16 cellular contexts compared by ENCODE assay signal in the genomic region with DNA sequence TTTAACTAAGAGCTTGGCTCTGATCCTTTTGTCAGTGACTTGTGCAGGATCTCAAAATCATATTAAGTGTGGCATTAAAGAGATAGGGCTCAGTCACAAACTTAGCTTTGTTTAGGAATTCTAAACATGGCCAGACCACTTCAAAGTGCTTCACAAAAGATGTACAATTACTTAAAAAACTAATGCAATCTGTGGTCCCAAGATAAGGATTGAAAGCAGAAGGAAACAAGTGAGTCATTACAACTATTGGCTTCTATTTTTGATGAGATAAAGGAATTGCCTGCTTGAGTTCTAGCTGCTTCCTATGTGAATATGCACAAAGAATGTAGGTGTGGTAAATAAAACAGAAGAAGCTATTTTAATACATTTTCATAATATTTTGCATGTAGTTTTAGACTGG. TPM values are rescaled to one million over a fixed set of nuclear protein-coding genes. Genes with fewer than 3 reads are reported as not detected.
DNase-seq lines count a peak whose midpoint lies in the region; ATAC-seq, FAIRE-seq and TF ChIP-seq lines count a peak whose summit lies in the region.
"Had no signal": no experiment of that assay in that cellular context is flagged by ENCODE, and none has a peak within 500 bp of the region (broad histone marks: within the 10 kb centered on the region; RNA-seq: fewer than 3 reads in every experiment).

No MANE protein-coding gene starts in this region.

- H3K4me1 Mint-ChIP-seq in activated T-helper 17 cell treated with anti-CD3 and anti-CD28 coated beads, Interleukin-2, amount 50 U/mL, for 72 hours: peaks cover 3% of the 10 kb centered on the region

- dilution Hi-C loops in endothelial cell of umbilical vein (cut with MboI; ENCODE audit: extremely low pct_ligation_motif_present, low sequenced_read_pairs): no loop called here

- H4K20me1 ChIP-seq in endothelial cell of umbilical vein (replicated peaks; ENCODE audit: control insufficient read depth, extremely low read depth, insufficient read depth, low read length): no peaks in the 10 kb centered on the region

- H3K36me3 Mint-ChIP-seq in activated T-helper 17 cell treated with anti-CD3 and anti-CD28 coated beads, Interleukin-2, amount 50 U/mL, for 72 hours (ENCODE audit: low read depth): peaks cover 10% of the 10 kb centered on the region

- H3K27ac ChIP-seq in endothelial cell of umbilical vein (ENCODE audit: insufficient read depth, low read depth, low read length): peak overlapping the region; percentile 87
- H3K27ac ChIP-seq: thyroid gland had no signal

- CTCF ChIA-PET in endothelial cell of umbilical vein (lab: Charles Lee) (interaction anchor here (0.8 to 2.5 kb wide), 25 partner anchors 11 to 281 kb away, joined by 3 to 16 read pairs (median 4); no protein-coding TSS in a partner anchor), HEK293T (lab: Yijun Ruan, JAX) (no interaction called here)

- H3K4me3 ChIP-seq in endothelial cell of umbilical vein (replicated peaks in 1 of 3; ENCODE audit: insufficient read depth in 1 of 3, low read depth in 1 of 3, low read length in 3 of 3): no peak overlapping the region
- H3K4me3 ChIP-seq: thyroid gland had no signal

- TF ChIP-seq CTCF in endothelial cell of umbilical vein (IDR thresholded peaks at IDR 0.05; ENCODE audit: extremely low read depth in 1 of 2, insufficient read depth in 1 of 2, low read depth in 1 of 2, low read length in 2 of 2): no peak

- no peak for ATAC-seq in activated T-helper 17 cell treated with anti-CD3 and anti-CD28 coated beads, Interleukin-2, amount 50 U/mL, for 72 hours (replicated peaks)

- POLR2A ChIA-PET in endothelial cell of umbilical vein (lab: Charles Lee) (interaction anchor here (1.2 to 1.3 kb wide), 3 partner anchors 44 to 78 kb away, joined by 3 to 6 read pairs (median 6); partner anchors contain the start of gene SLC12A2), HEK293T (lab: Yijun Ruan, JAX) (interaction anchor here (0.6 kb wide), 1 partner anchor 1014 kb away, joined by 3 read pairs; no protein-coding TSS in a partner anchor)

- peak overlapping the region; percentile 65 for H3K4me2 ChIP-seq in endothelial cell of umbilical vein (ENCODE audit: insufficient read depth, low read length)

- H3K9me3 Mint-ChIP-seq in activated T-helper 17 cell treated with anti-CD3 and anti-CD28 coated beads, Interleukin-2, amount 50 U/mL, for 72 hours: no peaks in the 10 kb centered on the region

- H3K27ac Mint-ChIP-seq in activated T-helper 17 cell treated with anti-CD3 and anti-CD28 coated beads, Interleukin-2, amount 50 U/mL, for 72 hours: no peak overlapping the region

- TF ChIP-seq POLR2A in H54 (IDR thresholded peaks at IDR 0.05; ENCODE audit: low read depth, low read length): no peak
- TF ChIP-seq POLR2A in endothelial cell of umbilical vein (IDR thresholded peaks at IDR 0.05; ENCODE audit: low read depth, low read length): peak; percentile 83

- no peaks in the 10 kb centered on the region for H3K9me3 ChIP-seq in endothelial cell of umbilical vein (replicated peaks; ENCODE audit: control insufficient read depth, insufficient read depth, low read length)
- H3K9me3 ChIP-seq: thyroid gland had no signal

- intact Hi-C loops in endothelial cell of umbilical vein (cut with micrococcal nuclease): loop anchor here (1.0 to 5.0 kb wide), 10 partner anchors 45 to 226 kb away; partner anchors contain the start of gene SLC12A2

- FAIRE-seq in H54 (lab: Jason Lieb, UNC) (peak; percentile 81), endothelial cell of umbilical vein (lab: Jason Lieb, UNC) (peak; percentile 88)
- FAIRE-seq: kidney, RCC 7860 had no signal

- no peak overlapping the region for H2AFZ ChIP-seq in endothelial cell of umbilical vein (ENCODE audit: low read depth, low read length)

- no peaks in the 10 kb centered on the region for H3K9me1 ChIP-seq in endothelial cell of umbilical vein (replicated peaks; ENCODE audit: control insufficient read depth, extremely low read depth, insufficient read depth, low read length)

- no peaks in the 10 kb centered on the region for H3K27me3 Mint-ChIP-seq in activated T-helper 17 cell treated with anti-CD3 and anti-CD28 coated beads, Interleukin-2, amount 50 U/mL, for 72 hours

- H3K4me3 Mint-ChIP-seq in activated T-helper 17 cell treated with anti-CD3 and anti-CD28 coated beads, Interleukin-2, amount 50 U/mL, for 72 hours: no peak overlapping the region

- no peaks in the 10 kb centered on the region for H3K27me3 ChIP-seq in endothelial cell of umbilical vein (ENCODE audit: control insufficient read depth in 2 of 2, insufficient read depth in 2 of 2, low read length in 2 of 2)
- H3K27me3 ChIP-seq: thyroid gland had no signal

- H3K36me3 ChIP-seq in endothelial cell of umbilical vein (ENCODE audit: control insufficient read depth in 2 of 2, extremely low read depth in 1 of 2, insufficient read depth in 2 of 2, low read length in 2 of 2): no peaks in the 10 kb centered on the region
- H3K36me3 ChIP-seq: thyroid gland had no signal

- no TSS peak for BruUV-seq in endothelial cell of umbilical vein (replicated peaks; lab: Mats Ljungman, UMichigan)

- H3K4me1 ChIP-seq in endothelial cell of umbilical vein (ENCODE audit: control insufficient read depth, extremely low read depth, insufficient read depth, low read length): peaks cover 29% of the 10 kb centered on the region
- H3K4me1 ChIP-seq: thyroid gland had no signal

- no peak for DNase-seq in H54 (ENCODE audit: insufficient read length, low spot score)
- peak; percentile 18 for DNase-seq in OCI-M1 (lab: John Stamatoyannopoulos, UW)
- DNase-seq in endothelial cell of umbilical vein (ENCODE audit: low read depth, low spot score): peak; percentile 94
- DNase-seq in renal cortical epithelial cell (ENCODE audit: low read depth): peak; percentile 26
- DNase-seq in HEK293T (ENCODE audit: extremely low spot score): no peak
- no peak for DNase-seq in DMS114 treated with DMSO at 0.1 percent for 48 hours (lab: John Stamatoyannopoulos, UW; ENCODE audit: unreplicated experiment)
- DNase-seq: activated CD4-positive, alpha-beta T cell treated with anti-CD3 and anti-CD28 coated beads for 1 hour; activated naive CD4-positive, alpha-beta T cell; DND-41; effector memory CD4-positive, alpha-beta T cell; GOT3; kidney; NCI-H1105 treated with DMSO at 0.1 percent for 48 hours; thyroid gland had no signal

- H3K9ac ChIP-seq in endothelial cell of umbilical vein (replicated peaks; ENCODE audit: extremely low read depth, insufficient read depth, low read length): peak overlapping the region; percentile 65

- H3K79me2 ChIP-seq in endothelial cell of umbilical vein (ENCODE audit: control insufficient read depth, insufficient read depth, low read length): no peaks in the 10 kb centered on the region

TF ChIP-seq in endothelial cell of umbilical vein, 7 proteins besides CTCF, POLR2A, EP300 and RAD21:
- TF ChIP-seq POLR2AphosphoS5 (IDR thresholded peaks at IDR 0.05; ENCODE audit: insufficient read depth, low read depth, low read length) (peak; percentile 90), JUN (IDR thresholded peaks at IDR 0.05; ENCODE audit: borderline replicate concordance, insufficient read depth, insufficient read length, low read depth) (peak; percentile 99), FOS (IDR thresholded peaks at IDR 0.05; ENCODE audit: borderline replicate concordance, insufficient read depth, low read length) (peak; percentile 93), GATA2 (IDR thresholded peaks at IDR 0.05; ENCODE audit: insufficient read depth, insufficient read length, low read depth, low read length) (peak; percentile 98), MYC (IDR thresholded peaks at IDR 0.05; ENCODE audit: low read depth, low read length) (no peak), EZH2 (IDR thresholded peaks at IDR 0.05; ENCODE audit: borderline replicate concordance, low read depth, low read length, severe bottlenecking) (no peak)
- TF ChIP-seq, protein P1, sequence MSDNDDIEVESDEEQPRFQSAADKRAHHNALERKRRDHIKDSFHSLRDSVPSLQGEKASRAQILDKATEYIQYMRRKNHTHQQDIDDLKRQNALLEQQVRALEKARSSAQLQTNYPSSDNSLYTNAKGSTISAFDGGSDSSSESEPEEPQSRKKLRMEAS (IDR thresholded peaks at IDR 0.05; ENCODE audit: insufficient read depth, insufficient read length): no peak

TF ChIP-seq in HEK293T, 16 proteins besides CTCF, POLR2A, EP300 and RAD21:
- no peak for TF ChIP-seq TARDBP (IDR thresholded peaks at IDR 0.05)
- TF ChIP-seq BHLHE40 (IDR thresholded peaks at IDR 0.05; ENCODE audit: borderline replicate concordance): no peak
- no peak for TF ChIP-seq CTBP1 (IDR thresholded peaks at IDR 0.05; ENCODE audit: borderline replicate concordance)
- TF ChIP-seq FOXK2 (IDR thresholded peaks at IDR 0.05): no peak
- TF ChIP-seq PKNOX1 (IDR thresholded peaks at IDR 0.05): no peak

RNA-seq across cellular contexts. Expression of gene SLC12A2, which starts 44.9 kb away (rescaled TPM):
- total RNA-seq in endothelial cell of umbilical vein (41.7 and 59.5 TPM in 2 replicates), renal cortical epithelial cell (31.6 and 41.3 TPM in 2 replicates)
- polyA plus RNA-seq in endothelial cell of umbilical vein: 9.4 and 11.0 TPM in 2 replicates
- polyA plus RNA-seq in endothelial cell of umbilical vein (2011; cell fraction: cytosol; rRNA removed): 6.8 and 8.1 TPM in 2 replicates
- polyA plus RNA-seq in endothelial cell of umbilical vein (2011; cell fraction: nucleus; rRNA removed): 16.5 and 20.2 TPM in 2 replicates
- 14.8 and 25.1 TPM in 2 replicates for polyA plus RNA-seq in endothelial cell of umbilical vein (2012)
- polyA minus RNA-seq in endothelial cell of umbilical vein: 58.9 and 62.0 TPM in 2 replicates
- 12.0 TPM for polyA minus RNA-seq in endothelial cell of umbilical vein (2011; cell fraction: cytosol; rRNA and poly(A)+ RNA removed)
- polyA minus RNA-seq in endothelial cell of umbilical vein (2011; cell fraction: nucleus; rRNA and poly(A)+ RNA removed): 70.1 and 79.0 TPM in 2 replicates
- 10 to 100 TPM in 1 of 2 donors, 1 to 10 TPM in 1; 9.7 to 30.3 TPM for total RNA-seq in activated T-helper 17 cell treated with anti-CD3 and anti-CD28 coated beads, Interleukin-2, amount 50 U/mL, for 72 hours

Comparison
In these comparisons a context has a peak if more than half of its experiments do, and no peak if none do; other contexts are left out.
1. DNase-seq: peak in OCI-M1 (single experiment), endothelial cell of umbilical vein (single experiment) and renal cortical epithelial cell (single experiment); none in H54 (single experiment), HEK293T (single experiment) and DMS114 treated with DMSO at 0.1 percent for 48 hours (single experiment).